Comparison of ENCODE assay signal across 1 cellular context in genomic region chr17:76458580-76459490, GRCh38.
TF ChIP-seq lines count a peak whose summit lies in the region.

No MANE protein-coding gene starts in this region.

TF ChIP-seq in HepG2, 621 proteins besides CTCF, POLR2A, EP300 and RAD21 (continued from another document):
- no peak for TF ChIP-seq KIAA2018 (CRISPR knock-in tag; IDR thresholded peaks at IDR 0.05; ENCODE audit: borderline replicate concordance)
- 0 out of 2 replicates have a peak, but pooled peaks have one; percentile 32 for TF ChIP-seq GATAD2A (CRISPR knock-in tag; IDR thresholded peaks at IDR 0.05)
- peak; percentile 54; the same call in 1 of the 2 replicates for TF ChIP-seq SALL1 (CRISPR knock-in tag; IDR thresholded peaks at IDR 0.05)
- no peak for TF ChIP-seq PLSCR1 (CRISPR knock-in tag; IDR thresholded peaks at IDR 0.05; ENCODE audit: borderline replicate concordance)
- no peak for TF ChIP-seq E2F1 (CRISPR knock-in tag; IDR thresholded peaks at IDR 0.05)
- no peak for TF ChIP-seq YY1 (IDR thresholded peaks at IDR 0.05; ENCODE audit: insufficient read depth, insufficient replicate concordance, low read depth, low read length)
- TF ChIP-seq ZNF331 (CRISPR knock-in tag; IDR thresholded peaks at IDR 0.05) = 0 out of 2 replicates have a peak, but pooled peaks have one; percentile 56
- no peak for TF ChIP-seq JUN (CRISPR knock-in tag; IDR thresholded peaks at IDR 0.05)
- no peak for TF ChIP-seq MBNL3 (CRISPR knock-in tag; conservative IDR thresholded peaks at IDR 0.05)
- TF ChIP-seq ZFP91 (CRISPR knock-in tag; IDR thresholded peaks at IDR 0.05; ENCODE audit: borderline replicate concordance) = 0 out of 2 replicates have a peak, but pooled peaks have one; percentile 36
- 0 out of 2 replicates have a peak, but pooled peaks have one; percentile 36 for TF ChIP-seq HIVEP1 (CRISPR knock-in tag; IDR thresholded peaks at IDR 0.05)
- peak; percentile 55; the same call in 1 of the 2 replicates for TF ChIP-seq KDM2A (CRISPR knock-in tag; IDR thresholded peaks at IDR 0.05; ENCODE audit: borderline replicate concordance, low read depth)
- no peak; the same call in 1 of the 2 replicates for TF ChIP-seq SP4 (CRISPR knock-in tag; IDR thresholded peaks at IDR 0.05)
- TF ChIP-seq NFIB (CRISPR knock-in tag; IDR thresholded peaks at IDR 0.05; ENCODE audit: borderline replicate concordance) = no peak
- peak; percentile 96 for TF ChIP-seq XRCC5 (optimal IDR thresholded peaks at IDR 0.05; ENCODE audit: low read length)
- peak; percentile 48 for TF ChIP-seq ZNF687 (CRISPR knock-in tag; IDR thresholded peaks at IDR 0.05)
- peak; percentile 56; the same call in 1 of the 2 replicates for TF ChIP-seq AHR (CRISPR knock-in tag; IDR thresholded peaks at IDR 0.05)
- peak; percentile 57 to 62; a peak in 3 of 4 replicates for TF ChIP-seq HMGXB4 (CRISPR knock-in tag; IDR thresholded peaks at IDR 0.05; ENCODE audit: borderline replicate concordance in 1 of 2, low read depth in 1 of 2)
- TF ChIP-seq MIXL1 (CRISPR knock-in tag; IDR thresholded peaks at IDR 0.05) = no peak
- TF ChIP-seq MAZ (IDR thresholded peaks at IDR 0.05; ENCODE audit: borderline replicate concordance, low read depth, low read length) = no peak
- no peak for TF ChIP-seq MAZ (CRISPR knock-in tag; IDR thresholded peaks at IDR 0.05; ENCODE audit: low read depth)
- TF ChIP-seq KLF9 (CRISPR knock-in tag; IDR thresholded peaks at IDR 0.05; ENCODE audit: low read depth) = no peak
- no peak for TF ChIP-seq NR2F6 (IDR thresholded peaks at IDR 0.05)
- TF ChIP-seq NR2F6 (CRISPR knock-in tag; IDR thresholded peaks at IDR 0.05) = 0 out of 2 replicates have a peak, but pooled peaks have one; percentile 26
